24 cellular contexts compared by ENCODE assay signal in genomic region chr1:29695809-29696208, GRCh38.
DNase-seq lines count a peak whose midpoint lies in the region; TF ChIP-seq lines count a peak whose summit lies in the region.
"Had no signal": no experiment of that assay in that cellular context is flagged by ENCODE, and none has a peak within 500 bp of the region (broad histone marks: within the 10 kb centered on the region; RNA-seq: fewer than 3 reads in every experiment).

No MANE protein-coding gene starts in this region.

- H3K9me3 ChIP-seq in neural cell (ENCODE audit: low read length) = peaks cover 8% of the 10 kb centered on the region
- no peaks in the 10 kb centered on the region for H3K9me3 ChIP-seq in ascending aorta

- H3K36me3 Mint-ChIP-seq in activated naive CD8-positive, alpha-beta T cell treated with anti-CD3 and anti-CD28 coated beads for 36 hours = no peaks in the 10 kb centered on the region
- H3K36me3 Mint-ChIP-seq: CD14-positive monocyte; CD8-positive, alpha-beta memory T cell had no signal

- no peak overlapping the region for H3K27ac Mint-ChIP-seq in activated naive CD8-positive, alpha-beta T cell treated with anti-CD3 and anti-CD28 coated beads for 36 hours
- H3K27ac Mint-ChIP-seq: B cell; CD14-positive monocyte; CD8-positive, alpha-beta memory T cell had no signal

- H3K36me3 ChIP-seq in neural cell (ENCODE audit: insufficient read depth, low read length) = no peaks in the 10 kb centered on the region
- no peaks in the 10 kb centered on the region for H3K36me3 ChIP-seq in ascending aorta

- no peaks in the 10 kb centered on the region for H3F3A ChIP-seq in neural cell (ENCODE audit: insufficient read depth, low read length, poor library complexity, severe bottlenecking)

- intact Hi-C loops in ascending aorta (cut with DNase I) = no loop called here

- no peaks in the 10 kb centered on the region for H3K9me2 ChIP-seq in neural cell (ENCODE audit: insufficient read depth, low read length)

- TF ChIP-seq RAD21 in neural cell (conservative IDR thresholded peaks at IDR 0.05) = no peak

- no peaks in the 10 kb centered on the region for H3K79me2 ChIP-seq in neural cell (replicated peaks; ENCODE audit: insufficient read depth, low read length)

- no peaks in the 10 kb centered on the region for H3K4me1 Mint-ChIP-seq in activated naive CD8-positive, alpha-beta T cell treated with anti-CD3 and anti-CD28 coated beads for 36 hours
- H3K4me1 Mint-ChIP-seq: CD8-positive, alpha-beta memory T cell had no signal

- TF ChIP-seq CTCF in neural cell (IDR thresholded peaks at IDR 0.05; ENCODE audit: poor library complexity, severe bottlenecking) = no peak
- no peak for TF ChIP-seq CTCF in ascending aorta (IDR thresholded peaks at IDR 0.05)

- peak overlapping the region; percentile 38 for H3K4me3 ChIP-seq in neural cell (ENCODE audit: low read length)
- H3K4me3 ChIP-seq in ascending aorta = no peak overlapping the region

- H3K9ac ChIP-seq in neural cell (ENCODE audit: low read length) = peak overlapping the region; percentile 59
- H3K9ac ChIP-seq: KMS-11 had no signal

- no peaks in the 10 kb centered on the region for H3K4me1 ChIP-seq in ascending aorta

- TF ChIP-seq EP300 in neural cell (conservative IDR thresholded peaks at IDR 0.05; ENCODE audit: poor library complexity, severe bottlenecking) = peak; percentile 55

- no peaks in the 10 kb centered on the region for H3K9me3 Mint-ChIP-seq in activated naive CD8-positive, alpha-beta T cell treated with anti-CD3 and anti-CD28 coated beads for 36 hours

- peak; percentile 52 for DNase-seq in COR-L47 (lab: John Stamatoyannopoulos, UW)
- peak in 2 of 3 experiments; percentile 46 to 88 for DNase-seq in NCI-H1417 (lab: John Stamatoyannopoulos, UW)
- peak; percentile 73 for DNase-seq in NCI-H69 (lab: John Stamatoyannopoulos, UW)
- no peak for DNase-seq in activated naive CD8-positive, alpha-beta T cell treated with anti-CD3 and anti-CD28 coated beads for 36 hours
- no peak for DNase-seq in ascending aorta (ENCODE audit: low spot score in 2 of 2)
- no peak for DNase-seq in DMS 273 (lab: John Stamatoyannopoulos, UW; ENCODE audit: unreplicated experiment)
- DNase-seq: Calu3; CD8-positive, alpha-beta memory T cell; DMS153; DND-41; IMR-90; NCI-H1048; NCI-H146; NCI-H2029; NCI-H345; NCI-H510A treated with DMSO at 0.1 percent for 48 hours; NCI-H82; SHP77 treated with DMSO at 0.1 percent for 48 hours; T-helper 1 cell had no signal

- H3K27me3 ChIP-seq in neural cell (ENCODE audit: insufficient read depth, low read depth, low read length) = no peaks in the 10 kb centered on the region
- no peaks in the 10 kb centered on the region for H3K27me3 ChIP-seq in ascending aorta

- H3K27me3 Mint-ChIP-seq in activated naive CD8-positive, alpha-beta T cell treated with anti-CD3 and anti-CD28 coated beads for 36 hours = peaks cover 12% of the 10 kb centered on the region

- H2AFZ ChIP-seq in neural cell (ENCODE audit: low read depth, low read length) = no peak overlapping the region

- no peaks in the 10 kb centered on the region for H4K20me1 ChIP-seq in neural cell (ENCODE audit: insufficient read depth)

- H3K27ac ChIP-seq in neural cell (ENCODE audit: low read length) (peak overlapping the region; percentile 80), ascending aorta (no peak overlapping the region)
- H3K27ac ChIP-seq: KMS-11, RWPE1 had no signal

- no peak overlapping the region for H3K4me3 Mint-ChIP-seq in activated naive CD8-positive, alpha-beta T cell treated with anti-CD3 and anti-CD28 coated beads for 36 hours
- H3K4me3 Mint-ChIP-seq: B cell; CD14-positive monocyte; CD8-positive, alpha-beta memory T cell had no signal

- no peak overlapping the region for H3K4me2 ChIP-seq in neural cell (ENCODE audit: low read length)
- H3K4me2 ChIP-seq: KMS-11 had no signal

TF ChIP-seq in neural cell, 6 proteins besides CTCF, POLR2A, EP300 and RAD21:
- TF ChIP-seq POLR2AphosphoS5 (IDR thresholded peaks at IDR 0.05) (no peak), EZH2 (IDR thresholded peaks at IDR 0.05; ENCODE audit: borderline replicate concordance, insufficient read depth, low read length, poor library complexity, severe bottlenecking) (no peak), REST (IDR thresholded peaks at IDR 0.05; ENCODE audit: borderline replicate concordance) (no peak), SMC3 (conservative IDR thresholded peaks at IDR 0.05; ENCODE audit: poor library complexity) (no peak), MXI1 (conservative IDR thresholded peaks at IDR 0.05; ENCODE audit: poor library complexity, severe bottlenecking) (no peak), TAF1 (IDR thresholded peaks at IDR 0.05; ENCODE audit: low read depth) (no peak)

Comparison
In these comparisons a context has a peak if more than half of its experiments do, and no peak if none do; other contexts are left out.
1. DNase-seq: peak in COR-L47 (single experiment), NCI-H1417 (2 of 3) and NCI-H69 (single experiment); none in activated naive CD8-positive, alpha-beta T cell treated with anti-CD3 and anti-CD28 coated beads for 36 hours (single experiment), ascending aorta (0 of 2) and DMS 273 (single experiment).